In the genomic region with DNA sequence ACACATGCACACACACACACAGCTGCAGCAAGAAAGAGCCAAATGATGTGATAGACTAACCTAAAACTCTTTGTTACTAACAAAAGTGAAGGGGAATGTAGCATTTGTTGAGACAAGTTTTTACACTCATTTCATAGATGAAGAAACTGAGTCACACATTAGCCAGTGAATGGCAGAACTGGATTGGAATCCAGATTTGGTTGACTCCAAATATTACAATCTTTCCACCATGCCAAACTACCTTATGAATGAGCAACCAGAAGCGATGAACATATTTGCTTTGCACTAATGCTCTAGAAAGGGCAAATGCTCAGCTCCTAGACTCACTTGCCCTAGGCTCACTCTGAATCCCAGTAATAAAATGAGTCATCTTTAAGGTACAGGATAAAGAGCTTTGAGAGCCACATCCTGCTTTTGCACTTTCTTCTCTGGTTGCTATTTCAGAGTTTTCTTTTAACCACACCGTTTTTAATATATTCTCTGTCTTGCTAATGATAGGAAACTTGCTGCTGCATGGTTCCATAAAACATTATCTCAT, we compare ENCODE assay signal across 21 cellular contexts.
"Had no signal": no experiment of that assay in that cellular context is flagged by ENCODE, and none has a peak within 500 bp of the region (broad histone marks: within the 10 kb centered on the region; RNA-seq: fewer than 3 reads in every experiment).

No MANE protein-coding gene starts in this region.

- H3K36me3 ChIP-seq: esophagus muscularis mucosa, gastroesophageal sphincter, left ventricle myocardium inferior, lower lobe of right lung, right atrium auricular region, sigmoid colon had no signal

- H3K9me3 ChIP-seq: esophagus muscularis mucosa, gastroesophageal sphincter, left ventricle myocardium inferior, lower lobe of right lung, right atrium auricular region, sigmoid colon had no signal

- H3K4me3 ChIP-seq: coronary artery, esophagus muscularis mucosa, gastroesophageal sphincter, left ventricle myocardium inferior, lower lobe of right lung, right atrium auricular region, sigmoid colon, skin epidermis had no signal

- DNase-seq: effector CD4-positive, alpha-beta T cell; endodermal cell; glutamatergic neuron; immature natural killer cell; kidney; left cardiac atrium; left ventricle myocardium inferior; lower lobe of right lung; mesendoderm; naive B cell; nephron progenitor cell; sigmoid colon; stimulated activated CD4-positive, alpha-beta T cell treated with anti-CD3 and anti-CD28 coated beads, Interleukin-2, amount 100 ng/mL, for 48 hours; stimulated activated naive CD4-positive, alpha-beta T cell treated with Interleukin-2 at 50 U/mL for 16 hours; trophoblast cell had no signal

- H3K27me3 ChIP-seq: esophagus muscularis mucosa, gastroesophageal sphincter, right atrium auricular region, sigmoid colon had no signal

- FAIRE-seq: endothelial cell of umbilical vein, kidney had no signal

- H3K27ac ChIP-seq: coronary artery, esophagus muscularis mucosa, gastroesophageal sphincter, left ventricle myocardium inferior, lower lobe of right lung, right atrium auricular region, sigmoid colon, skin epidermis had no signal

- H3K4me1 ChIP-seq: esophagus muscularis mucosa, gastroesophageal sphincter, left ventricle myocardium inferior, lower lobe of right lung, right atrium auricular region, sigmoid colon had no signal

- ATAC-seq: gastroesophageal sphincter, left cardiac atrium, lower lobe of right lung had no signal
